Comparison of ENCODE assay signal across 8 cellular contexts in the genomic region with DNA sequence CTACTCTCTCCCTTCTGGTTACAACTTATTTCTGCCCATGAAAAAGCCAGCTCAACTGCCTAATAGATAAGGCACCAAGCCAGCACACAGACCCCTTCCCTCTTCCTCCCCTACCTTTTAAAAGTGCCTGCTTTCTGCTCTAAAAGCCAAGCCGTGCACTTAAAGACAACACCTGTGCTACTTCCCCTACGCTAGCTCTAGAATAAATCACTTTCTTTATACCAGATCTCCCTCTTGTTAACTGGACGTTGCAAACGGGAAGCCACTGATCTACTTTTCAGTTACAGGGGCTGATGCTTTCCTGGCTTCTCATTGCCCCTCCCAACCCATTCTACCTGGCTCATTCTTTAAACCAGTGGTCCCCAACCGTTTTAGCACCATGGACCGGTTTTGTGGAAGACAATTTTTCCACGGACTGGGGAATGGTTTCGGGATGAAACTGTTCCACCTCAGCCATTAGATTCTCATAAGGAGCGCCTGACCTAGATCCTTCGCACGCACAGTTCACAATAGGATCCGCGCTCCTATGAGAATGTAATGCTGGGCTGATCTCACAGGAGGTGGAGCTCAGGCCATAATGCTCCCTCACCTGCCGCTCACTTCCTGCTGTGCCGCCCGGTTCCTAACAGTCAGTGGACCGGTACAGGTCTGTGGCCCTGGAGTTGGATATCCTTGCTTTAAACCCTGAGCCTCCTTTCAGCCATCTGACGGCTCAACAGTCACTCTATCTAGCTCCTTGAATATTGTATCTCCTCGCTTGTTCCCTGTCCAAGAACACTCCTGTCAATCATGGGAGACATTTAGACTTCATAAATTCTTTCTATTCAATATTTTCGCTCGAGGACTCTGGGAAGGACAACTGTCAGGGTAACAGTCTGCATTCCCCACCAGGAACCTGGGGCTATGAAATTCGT. TPM values are rescaled to one million over a fixed set of nuclear protein-coding genes. Genes with fewer than 3 reads are reported as not detected.
DNase-seq lines count a peak whose midpoint lies in the region; ATAC-seq, FAIRE-seq and TF ChIP-seq lines count a peak whose summit lies in the region.

No MANE protein-coding gene starts in this region.

- H4K8ac ChIP-seq in neuronal stem cell (ENCODE audit: low read depth, low read length): no peak overlapping the region

- peak overlapping the region; percentile 67 for H3K4me2 ChIP-seq in neuronal stem cell (ENCODE audit: insufficient read depth, low read length, poor library complexity, severe bottlenecking)

- peaks cover 1 to 3% of the 10 kb centered on the region in 2 donors for H3K9me3 ChIP-seq in neuronal stem cell (replicated peaks in 1 of 2; ENCODE audit: control insufficient read depth in 2 of 2, insufficient read depth in 1 of 2, low read depth in 1 of 2, low read length in 2 of 2)

- peaks cover 16% of the 10 kb centered on the region for H3K36me3 Mint-ChIP-seq in activated T-cell treated with anti-CD3 and anti-CD28 coated beads, Interleukin-2, amount 50 U/mL, for 4 hours (ENCODE audit: insufficient read depth)

- H3K23ac ChIP-seq in neuronal stem cell (ENCODE audit: low read depth, low read length, poor library complexity): no peak overlapping the region

- H3K36me3 ChIP-seq in neuronal stem cell (replicated peaks in 1 of 2; ENCODE audit: control insufficient read depth in 2 of 2, insufficient read depth in 2 of 2, low read length in 2 of 2): peaks cover 5 to 16% of the 10 kb centered on the region in 2 donors

- H3K79me1 ChIP-seq in neuronal stem cell (ENCODE audit: low read depth, low read length): no peaks in the 10 kb centered on the region

- H2BK120ac ChIP-seq in neuronal stem cell (ENCODE audit: low read depth, low read length): no peak overlapping the region

- H3K18ac ChIP-seq in neuronal stem cell (ENCODE audit: low read length): peak overlapping the region; percentile 76

- peak; percentile 51; the same call in 1 of the 2 replicates for TF ChIP-seq POLR2A in GM12891 (IDR thresholded peaks at IDR 0.05; ENCODE audit: low read depth, low read length)

- H3K27me3 ChIP-seq in neuronal stem cell (ENCODE audit: control insufficient read depth in 3 of 3, insufficient read depth in 3 of 3, low read depth in 1 of 3, low read length in 3 of 3): peaks cover 0 to 18% (median 0%) of the 10 kb centered on the region in 3 experiments

- peak; percentile 92 for FAIRE-seq in GM12891 (lab: Jason Lieb, UNC)
- FAIRE-seq in urothelium cell line (lab: Jason Lieb, UNC): no peak

- H3K4ac ChIP-seq in neuronal stem cell (ENCODE audit: low read length): no peak overlapping the region

- no peak overlapping the region for H2BK12ac ChIP-seq in neuronal stem cell (ENCODE audit: low read length)

- H2AK5ac ChIP-seq in neuronal stem cell (ENCODE audit: low read depth, low read length): no peak overlapping the region

- H3K4me3 ChIP-seq in fibroblast of the aortic adventitia (ENCODE audit: low read depth, low read length) (peak overlapping the region; percentile 95), neuronal stem cell (ENCODE audit: low read length in 2 of 2) (peak overlapping the region; percentile 64 to 81)

- H2AFZ ChIP-seq in neuronal stem cell (ENCODE audit: low read length): peak overlapping the region; percentile 94

- no peak overlapping the region for H3K14ac ChIP-seq in neuronal stem cell (ENCODE audit: low read length)

- ATAC-seq in activated T-cell treated with anti-CD3 and anti-CD28 coated beads, Interleukin-2, amount 50 U/mL, for 4 hours: peak; percentile 47 to 59

- peaks cover 21% of the 10 kb centered on the region for H3K4me1 Mint-ChIP-seq in activated T-cell treated with anti-CD3 and anti-CD28 coated beads, Interleukin-2, amount 50 U/mL, for 4 hours (ENCODE audit: low read depth)

- H4K91ac ChIP-seq in neuronal stem cell (ENCODE audit: low read depth, low read length, poor library complexity): no peak overlapping the region

- H3K27ac ChIP-seq in neuronal stem cell (replicated peaks; ENCODE audit: low read length): no peak overlapping the region

- H3K4me1 ChIP-seq in neuronal stem cell (ENCODE audit: control insufficient read depth in 2 of 2, insufficient read depth in 1 of 2, low read depth in 1 of 2, low read length in 2 of 2): peaks cover 3 to 5% of the 10 kb centered on the region in 2 donors

- no peak overlapping the region for H2BK15ac ChIP-seq in neuronal stem cell (ENCODE audit: low read length)

- no peak overlapping the region for H2BK5ac ChIP-seq in neuronal stem cell (ENCODE audit: low read length)

- H3K4me3 Mint-ChIP-seq in activated T-cell treated with anti-CD3 and anti-CD28 coated beads, Interleukin-2, amount 50 U/mL, for 4 hours: peak overlapping the region; percentile 90

- TF ChIP-seq CTCF in fibroblast of the aortic adventitia (IDR thresholded peaks at IDR 0.05; ENCODE audit: insufficient read depth, low read length): no peak

- H3K9ac ChIP-seq in neuronal stem cell (ENCODE audit: low read depth, low read length, poor library complexity): no peak overlapping the region

- peaks cover 21% of the 10 kb centered on the region for H3K9me3 Mint-ChIP-seq in activated T-cell treated with anti-CD3 and anti-CD28 coated beads, Interleukin-2, amount 50 U/mL, for 4 hours

- peaks cover 2% of the 10 kb centered on the region for H3K27me3 Mint-ChIP-seq in activated T-cell treated with anti-CD3 and anti-CD28 coated beads, Interleukin-2, amount 50 U/mL, for 4 hours (ENCODE audit: low read depth)

- DNase-seq in GM12891 (ENCODE audit: insufficient read length, low spot score) (no peak), NCI-H146 (lab: John Stamatoyannopoulos, UW) (peak; percentile 88), fibroblast of the aortic adventitia (ENCODE audit: low read depth) (no peak), neuronal stem cell (ENCODE audit: low spot score) (no peak), urothelium cell line (ENCODE audit: low spot score) (no peak), hepatic stellate cell (ENCODE audit: low spot score) (no peak), NCI-H1694 (lab: John Stamatoyannopoulos, UW) (no peak)
- no peak for DNase-seq in activated T-cell treated with anti-CD3 and anti-CD28 coated beads, Interleukin-2, amount 50 U/mL, for 4 hours

- WGBS in neuronal stem cell (ENCODE audit: extremely low coverage in 2 of 2, insufficient read length in 2 of 2, insufficient replicate concordance in 1 of 2), 2 donors: no CpG with 5 or more reads among the region's 22 CpGs

TF ChIP-seq in GM12891, 5 proteins besides CTCF, POLR2A, EP300 and RAD21:
- TF ChIP-seq TAF1 (IDR thresholded peaks at IDR 0.05; ENCODE audit: low read depth, low read length): no peak
- no peak for TF ChIP-seq SPI1 (IDR thresholded peaks at IDR 0.05; ENCODE audit: low read depth, low read length)
- no peak for TF ChIP-seq POLR2AphosphoS5 (IDR thresholded peaks at IDR 0.05; ENCODE audit: low read depth, low read length)
- TF ChIP-seq POU2F2 (IDR thresholded peaks at IDR 0.05; ENCODE audit: low read depth, low read length): no peak
- TF ChIP-seq PAX5 (IDR thresholded peaks at IDR 0.05; ENCODE audit: insufficient read depth, low read length, severe bottlenecking): no peak

RNA-seq across cellular contexts. Expression of a gene that starts 0.8 kb away (rescaled TPM):
- 1.9 TPM for polyA plus RNA-seq in GM12891 (2012; ENCODE audit: low read depth, missing spikeins)
- 1 to 10 TPM in 1 of 3 donors, under 1 TPM in 2; 0.50 to 1.1 (median 0.71) TPM for total RNA-seq in activated T-cell treated with anti-CD3 and anti-CD28 coated beads, Interleukin-2, amount 50 U/mL, for 4 hours
- 6.5 and 34.9 TPM in 2 replicates for total RNA-seq in fibroblast of the aortic adventitia (ENCODE audit: low replicate concordance)
- 4.5 TPM for polyA plus RNA-seq in neuronal stem cell (2013, experiment 1 of 2)
- polyA plus RNA-seq in neuronal stem cell (2013, experiment 2 of 2): 3.9 TPM

RNA-seq across cellular contexts. Expression of a gene that starts 21.0 kb away (rescaled TPM):
- 0.56 TPM for polyA plus RNA-seq in GM12891 (2012; ENCODE audit: low read depth, missing spikeins)
- 1 to 10 TPM; 1.3 to 1.5 (median 1.4) TPM for total RNA-seq in activated T-cell treated with anti-CD3 and anti-CD28 coated beads, Interleukin-2, amount 50 U/mL, for 4 hours
- total RNA-seq in fibroblast of the aortic adventitia (ENCODE audit: low replicate concordance): 3.5 and 3.8 TPM in 2 replicates
- 1.8 TPM for polyA plus RNA-seq in neuronal stem cell (2013, experiment 1 of 2)
- polyA plus RNA-seq in neuronal stem cell (2013, experiment 2 of 2): 1.8 TPM

RNA-seq across cellular contexts. Expression of a gene that starts 25.8 kb away (rescaled TPM):
- polyA plus RNA-seq in GM12891 (2012; ENCODE audit: low read depth, missing spikeins): 3.3 TPM
- total RNA-seq in activated T-cell treated with anti-CD3 and anti-CD28 coated beads, Interleukin-2, amount 50 U/mL, for 4 hours: 1 to 10 TPM in 1 of 3 donors, under 1 TPM in 2; 0.40 to 1.4 (median 0.87) TPM
- total RNA-seq in fibroblast of the aortic adventitia (ENCODE audit: low replicate concordance): 7.9 and 10.8 TPM in 2 replicates
- polyA plus RNA-seq in neuronal stem cell (2013, experiment 1 of 2): 4.8 TPM
- polyA plus RNA-seq in neuronal stem cell (2013, experiment 2 of 2): 4.7 TPM

RNA-seq across cellular contexts. Expression of a gene that starts 43.2 kb away (rescaled TPM):
- 11.2 TPM for polyA plus RNA-seq in GM12891 (2012; ENCODE audit: low read depth, missing spikeins)
- 1 to 10 TPM; 8.2 to 9.4 (median 8.6) TPM for total RNA-seq in activated T-cell treated with anti-CD3 and anti-CD28 coated beads, Interleukin-2, amount 50 U/mL, for 4 hours
- 22.7 and 26.0 TPM in 2 replicates for total RNA-seq in fibroblast of the aortic adventitia (ENCODE audit: low replicate concordance)
- polyA plus RNA-seq in neuronal stem cell (2013, experiment 1 of 2): 7.3 TPM
- polyA plus RNA-seq in neuronal stem cell (2013, experiment 2 of 2): 7.7 TPM

RNA-seq across cellular contexts. Expression of a gene that starts 48.2 kb away (rescaled TPM):
- polyA plus RNA-seq in GM12891 (2012; ENCODE audit: low read depth, missing spikeins): 1.5 TPM
- total RNA-seq in activated T-cell treated with anti-CD3 and anti-CD28 coated beads, Interleukin-2, amount 50 U/mL, for 4 hours: 1 to 10 TPM; 1.1 to 1.9 (median 1.8) TPM
- 5.2 and 6.1 TPM in 2 replicates for total RNA-seq in fibroblast of the aortic adventitia (ENCODE audit: low replicate concordance)
- polyA plus RNA-seq in neuronal stem cell (2013, experiment 1 of 2): 1.9 TPM
- polyA plus RNA-seq in neuronal stem cell (2013, experiment 2 of 2): 1.9 TPM
